ENCODE assay signal across 15 cellular contexts in genomic region chr7:132402751-132403245, GRCh38.
DNase-seq lines count a peak whose midpoint lies in the region; ATAC-seq and TF ChIP-seq lines count a peak whose summit lies in the region.
"Had no signal": no experiment of that assay in that cellular context is flagged by ENCODE, and none has a peak within 500 bp of the region (broad histone marks: within the 10 kb centered on the region; RNA-seq: fewer than 3 reads in every experiment).

No MANE protein-coding gene starts in this region.

- dilution Hi-C loops in mammary epithelial cell (cut with HindIII; ENCODE audit: low sequenced_read_pairs): no loop called here

- H3K4me2 ChIP-seq in mammary epithelial cell (ENCODE audit: insufficient read depth, low read depth, low read length): no peak overlapping the region
- H3K4me2 ChIP-seq: A549 had no signal

- H3K9ac ChIP-seq in mammary epithelial cell (ENCODE audit: insufficient read depth, low read length): no peak overlapping the region

- TF ChIP-seq EP300 in esophagus muscularis mucosa (IDR thresholded peaks at IDR 0.05): peak; percentile 51

- H3K4me3 ChIP-seq in breast epithelium (peak overlapping the region in 2 of 3 donors; percentile 10 to 46), mammary epithelial cell (replicated peaks in 1 of 3; ENCODE audit: insufficient read depth in 1 of 3, low read depth in 2 of 3, low read length in 3 of 3) (no peak overlapping the region), esophagus muscularis mucosa (peak overlapping the region in 1 of 4 donors; percentile 13), aorta (ENCODE audit: low read length in 2 of 2) (no peak overlapping the region), right lobe of liver (no peak overlapping the region)
- H3K4me3 ChIP-seq: A549, K562, SJSA1 had no signal

- no peaks in the 10 kb centered on the region for H3K36me3 ChIP-seq in breast epithelium
- no peaks in the 10 kb centered on the region for H3K36me3 ChIP-seq in mammary epithelial cell (ENCODE audit: insufficient read depth, low read length)
- H3K36me3 ChIP-seq in esophagus muscularis mucosa: no peaks in the 10 kb centered on the region
- H3K36me3 ChIP-seq in aorta (ENCODE audit: control insufficient read depth in 1 of 2, insufficient read depth in 2 of 2, low read length in 1 of 2): no peaks in the 10 kb centered on the region
- no peaks in the 10 kb centered on the region for H3K36me3 ChIP-seq in right lobe of liver
- H3K36me3 ChIP-seq: brain microvascular endothelial cell, SJSA1 had no signal

- H3K9me3 ChIP-seq in breast epithelium: no peaks in the 10 kb centered on the region
- H3K9me3 ChIP-seq in mammary epithelial cell (replicated peaks; ENCODE audit: insufficient read depth, low read length): no peaks in the 10 kb centered on the region
- H3K9me3 ChIP-seq in esophagus muscularis mucosa: no peaks in the 10 kb centered on the region
- H3K9me3 ChIP-seq in aorta (ENCODE audit: control insufficient read depth, low read length): no peaks in the 10 kb centered on the region
- no peaks in the 10 kb centered on the region for H3K9me3 ChIP-seq in right lobe of liver
- H3K9me3 ChIP-seq: SJSA1 had no signal

- H2AFZ ChIP-seq in mammary epithelial cell (ENCODE audit: low read depth, low read length): no peak overlapping the region

- CTCF ChIA-PET in mammary epithelial cell (lab: Charles Lee; ENCODE audit: low non-redundant PET): no interaction called here

- peak in 1 of 2 donors; percentile 53 for DNase-seq in breast epithelium (ENCODE audit: low spot score in 2 of 2)
- DNase-seq in mammary epithelial cell: no peak
- no peak for DNase-seq in esophagus muscularis mucosa (ENCODE audit: extremely low spot score)
- peak; percentile 35 for DNase-seq in midbrain (lab: John Stamatoyannopoulos, UW)
- peak in 1 of 2 donors; percentile 69 for DNase-seq in aorta
- DNase-seq in right lobe of liver: no peak
- DNase-seq in stimulated activated naive CD4-positive, alpha-beta T cell treated with Interleukin-2 at 50 U/mL for 16 hours (lab: John Stamatoyannopoulos, UW): no peak
- DNase-seq: brain microvascular endothelial cell, DMS153, HFFc6, NCI-H510A treated with DMSO at 0.1 percent for 48 hours had no signal

- in situ Hi-C loops in mammary epithelial cell (cut with MboI; ENCODE audit: low sequenced_read_pairs in 2 of 2): no loop called here

- no TSS peak for BruUV-seq in mammary epithelial cell (replicated peaks; lab: Mats Ljungman, UMichigan)

- no peak for TF ChIP-seq POLR2A in breast epithelium (IDR thresholded peaks at IDR 0.05)
- no peak for TF ChIP-seq POLR2A in esophagus muscularis mucosa (IDR thresholded peaks at IDR 0.05; ENCODE audit: low read depth)
- no peak for TF ChIP-seq POLR2A in right lobe of liver (IDR thresholded peaks at IDR 0.05)

- H3K79me2 ChIP-seq in mammary epithelial cell (ENCODE audit: insufficient read depth, low read length): no peaks in the 10 kb centered on the region

- H3K27ac ChIP-seq in breast epithelium (peak overlapping the region; percentile 55 to 88), mammary epithelial cell (ENCODE audit: insufficient read depth, low read depth, low read length) (no peak overlapping the region), esophagus muscularis mucosa (replicated peaks in 1 of 4) (peak overlapping the region; percentile 70 to 84 (median 78)), aorta (ENCODE audit: low read depth in 1 of 2, low read length in 2 of 2) (peak overlapping the region; percentile 14 to 58), right lobe of liver (no peak overlapping the region)
- H3K27ac ChIP-seq: A549, brain microvascular endothelial cell, SJSA1 had no signal

- H4K20me1 ChIP-seq in mammary epithelial cell (ENCODE audit: insufficient read depth, low read length): no peaks in the 10 kb centered on the region

- 5% methylated on average over 8 of the region's 8 CpGs for WGBS in mammary epithelial cell (ENCODE audit: low coverage, missing lambda C conversion rate)
- 54% methylated on average over 8 of the region's 8 CpGs for WGBS in esophagus muscularis mucosa
- 10 to 11% methylated on average over 8 of the region's 8 CpGs for WGBS in aorta, 2 donors
- no CpG with 5 or more reads among the region's 8 CpGs for WGBS in right lobe of liver (ENCODE audit: insufficient coverage, low coverage, low lambda C conversion rate, missing lambda C conversion rate)

- H3K4me1 ChIP-seq in breast epithelium: peaks cover 0 to 8% of the 10 kb centered on the region in 2 donors
- H3K4me1 ChIP-seq in mammary epithelial cell (ENCODE audit: insufficient read depth, low read length): no peaks in the 10 kb centered on the region
- H3K4me1 ChIP-seq in esophagus muscularis mucosa: peaks cover 44 to 66% (median 62%) of the 10 kb centered on the region in 4 donors
- peaks cover 0 to 6% of the 10 kb centered on the region in 2 donors for H3K4me1 ChIP-seq in aorta (ENCODE audit: control insufficient read depth in 1 of 2, insufficient read depth in 2 of 2, low read length in 2 of 2)
- H3K4me1 ChIP-seq in right lobe of liver: peaks cover 0 to 7% (median 1%) of the 10 kb centered on the region in 4 donors
- H3K4me1 ChIP-seq: A549, SJSA1 had no signal

- peak; percentile 61 for ATAC-seq in aorta (ENCODE audit: low FRiP score)
- no peak for ATAC-seq in right lobe of liver
- no peak for ATAC-seq in HG02884 (IDR thresholded peaks at IDR 0.05; ENCODE audit: unreplicated experiment)
- ATAC-seq: A549, K562 had no signal

- TF ChIP-seq CTCF in breast epithelium (IDR thresholded peaks at IDR 0.05) (no peak), mammary epithelial cell (conservative IDR thresholded peaks at IDR 0.05 in 1 of 2, IDR thresholded peaks at IDR 0.05 in 1 of 2; ENCODE audit: extremely low read depth in 1 of 2, insufficient read depth in 1 of 2, low read depth in 1 of 2, low read length in 2 of 2) (no peak), esophagus muscularis mucosa (IDR thresholded peaks at IDR 0.05) (no peak), right lobe of liver (IDR thresholded peaks at IDR 0.05) (no peak)

- intact Hi-C loops in breast epithelium (cut with DNase I; ENCODE audit: low total_unique reads) (no loop called here), mammary epithelial cell (cut with micrococcal nuclease) (no loop called here), esophagus muscularis mucosa (cut with DNase I) (no loop called here), aorta (cut with DNase I) (no loop called here), right lobe of liver (cut with DNase I) (no loop called here)

- H3K27me3 ChIP-seq in breast epithelium (no peaks in the 10 kb centered on the region), mammary epithelial cell (ENCODE audit: insufficient read depth, low read length) (peaks cover 12% of the 10 kb centered on the region), esophagus muscularis mucosa (no peaks in the 10 kb centered on the region), aorta (ENCODE audit: control insufficient read depth in 1 of 2, insufficient read depth in 2 of 2, low read length in 1 of 2) (no peaks in the 10 kb centered on the region), right lobe of liver (no peaks in the 10 kb centered on the region)
- H3K27me3 ChIP-seq: brain microvascular endothelial cell, SJSA1 had no signal

Comparison
In these comparisons a context has a peak if more than half of its experiments do, and no peak if none do; other contexts are left out.
1. H3K27ac ChIP-seq: peak in breast epithelium (2 of 2), esophagus muscularis mucosa (4 of 4) and aorta (2 of 2); none in mammary epithelial cell (single experiment) and right lobe of liver (0 of 3).
2. H3K4me3 ChIP-seq: peak in breast epithelium (2 of 3); none in mammary epithelial cell (0 of 3), aorta (0 of 2) and right lobe of liver (0 of 3).